Comparison of ENCODE assay signal across 1 cellular context in the genomic region with DNA sequence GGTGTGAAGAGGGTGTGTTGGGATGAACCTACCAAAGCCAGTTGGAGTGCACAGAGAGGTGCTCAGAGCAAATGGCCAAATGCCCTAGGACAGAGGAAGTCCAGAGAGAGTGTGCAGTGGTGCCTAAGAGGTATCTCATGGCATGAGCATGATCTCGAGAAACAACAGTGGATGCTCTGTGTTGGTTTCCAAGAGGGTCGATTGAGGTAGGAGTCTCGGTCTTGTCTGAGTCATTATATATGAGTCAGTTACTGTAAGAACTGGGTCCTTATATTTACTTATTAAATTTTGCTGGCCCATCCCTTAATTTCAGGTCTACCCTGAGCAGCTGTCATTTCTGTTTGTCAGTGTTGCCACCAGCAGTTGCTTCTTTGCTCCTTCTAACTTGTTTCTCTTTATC.
TF ChIP-seq lines count a peak whose summit lies in the region.

No MANE protein-coding gene starts in this region.

TF ChIP-seq in HepG2, 621 proteins besides CTCF, POLR2A, EP300 and RAD21:
- no peak for TF ChIP-seq RXRB (CRISPR knock-in tag; IDR thresholded peaks at IDR 0.05; ENCODE audit: borderline replicate concordance)
- TF ChIP-seq, protein P1, sequence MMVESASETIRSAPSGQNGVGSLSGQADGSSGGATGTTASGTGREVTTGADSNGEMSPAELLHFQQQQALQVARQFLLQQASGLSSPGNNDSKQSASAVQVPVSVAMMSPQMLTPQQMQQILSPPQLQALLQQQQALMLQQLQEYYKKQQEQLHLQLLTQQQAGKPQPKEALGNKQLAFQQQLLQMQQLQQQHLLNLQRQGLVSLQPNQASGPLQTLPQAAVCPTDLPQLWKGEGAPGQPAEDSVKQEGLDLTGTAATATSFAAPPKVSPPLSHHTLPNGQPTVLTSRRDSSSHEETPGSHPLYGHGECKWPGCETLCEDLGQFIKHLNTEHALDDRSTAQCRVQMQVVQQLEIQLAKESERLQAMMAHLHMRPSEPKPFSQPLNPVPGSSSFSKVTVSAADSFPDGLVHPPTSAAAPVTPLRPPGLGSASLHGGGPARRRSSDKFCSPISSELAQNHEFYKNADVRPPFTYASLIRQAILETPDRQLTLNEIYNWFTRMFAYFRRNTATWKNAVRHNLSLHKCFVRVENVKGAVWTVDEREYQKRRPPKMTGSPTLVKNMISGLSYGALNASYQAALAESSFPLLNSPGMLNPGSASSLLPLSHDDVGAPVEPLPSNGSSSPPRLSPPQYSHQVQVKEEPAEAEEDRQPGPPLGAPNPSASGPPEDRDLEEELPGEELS (CRISPR knock-in tag; IDR thresholded peaks at IDR 0.05) = no peak
- no peak for TF ChIP-seq MTF1 (CRISPR knock-in tag; IDR thresholded peaks at IDR 0.05)
- TF ChIP-seq, protein P2, sequence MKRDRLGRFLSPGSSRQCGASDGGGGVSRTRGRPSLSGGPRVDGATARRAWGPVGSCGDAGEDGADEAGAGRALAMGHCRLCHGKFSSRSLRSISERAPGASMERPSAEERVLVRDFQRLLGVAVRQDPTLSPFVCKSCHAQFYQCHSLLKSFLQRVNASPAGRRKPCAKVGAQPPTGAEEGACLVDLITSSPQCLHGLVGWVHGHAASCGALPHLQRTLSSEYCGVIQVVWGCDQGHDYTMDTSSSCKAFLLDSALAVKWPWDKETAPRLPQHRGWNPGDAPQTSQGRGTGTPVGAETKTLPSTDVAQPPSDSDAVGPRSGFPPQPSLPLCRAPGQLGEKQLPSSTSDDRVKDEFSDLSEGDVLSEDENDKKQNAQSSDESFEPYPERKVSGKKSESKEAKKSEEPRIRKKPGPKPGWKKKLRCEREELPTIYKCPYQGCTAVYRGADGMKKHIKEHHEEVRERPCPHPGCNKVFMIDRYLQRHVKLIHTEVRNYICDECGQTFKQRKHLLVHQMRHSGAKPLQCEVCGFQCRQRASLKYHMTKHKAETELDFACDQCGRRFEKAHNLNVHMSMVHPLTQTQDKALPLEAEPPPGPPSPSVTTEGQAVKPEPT (CRISPR knock-in tag; IDR thresholded peaks at IDR 0.05; ENCODE audit: low read depth) = no peak
- no peak for TF ChIP-seq HNRNPH1 (optimal IDR thresholded peaks at IDR 0.05; ENCODE audit: low read depth, low read length)
- TF ChIP-seq CBX1 (IDR thresholded peaks at IDR 0.05; ENCODE audit: low read depth) = no peak
- no peak for TF ChIP-seq PITX1 (CRISPR knock-in tag; IDR thresholded peaks at IDR 0.05)
- TF ChIP-seq, protein P3, sequence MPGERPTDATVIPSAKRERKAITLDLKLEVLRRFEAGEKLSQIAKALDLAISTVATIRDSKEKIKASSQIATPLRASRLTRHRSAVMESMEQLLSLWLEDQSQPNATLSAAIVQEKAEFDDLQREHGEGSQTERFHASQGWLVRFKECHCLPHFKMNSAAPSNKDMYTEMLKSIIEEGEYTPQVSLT (CRISPR knock-in tag; IDR thresholded peaks at IDR 0.05; ENCODE audit: borderline replicate concordance, low read depth) = no peak
